In the genomic region with DNA sequence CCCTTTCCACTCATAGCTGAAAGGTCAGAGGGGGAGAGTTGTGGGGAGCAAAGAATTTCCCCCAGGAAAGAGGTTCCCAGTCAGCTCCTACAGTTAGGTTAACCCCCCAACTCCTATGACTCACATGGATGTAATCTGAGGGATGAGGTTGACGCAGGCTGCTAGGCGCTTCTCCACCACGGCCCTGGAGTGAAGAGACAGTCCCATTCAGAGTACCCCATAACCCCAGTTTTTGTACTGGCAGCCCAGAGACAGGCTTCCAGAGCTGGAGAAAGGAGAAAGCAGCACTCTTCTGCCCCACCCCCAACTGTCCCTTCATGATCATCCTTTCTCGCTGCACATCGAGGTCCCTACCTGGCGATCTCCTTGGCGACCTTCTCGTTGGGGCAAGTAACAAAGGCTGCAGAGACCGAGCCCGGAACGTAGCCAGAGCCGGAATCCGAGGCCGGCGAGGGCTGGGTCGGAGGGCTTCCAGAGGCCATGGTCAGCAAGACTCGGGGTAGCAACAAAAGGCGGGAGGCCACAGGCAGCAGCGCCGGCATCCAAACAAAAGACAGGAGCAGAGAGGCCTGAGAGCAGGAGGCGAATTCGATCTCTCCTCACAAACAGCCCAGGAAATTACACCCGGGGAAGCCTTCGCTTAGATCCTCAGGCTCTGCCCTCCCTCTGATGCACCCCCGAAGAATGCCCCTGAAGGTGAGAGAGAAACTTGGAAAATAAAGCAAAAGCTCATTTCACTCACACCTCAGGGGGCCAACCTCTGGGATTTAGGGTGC, we compare ENCODE assay signal across 6 cellular contexts. TPM values are rescaled to one million over a fixed set of nuclear protein-coding genes. Genes with fewer than 3 reads are reported as not detected.
DNase-seq lines count a peak whose midpoint lies in the region; ATAC-seq and TF ChIP-seq lines count a peak whose summit lies in the region.

No MANE protein-coding gene starts in this region.

- H3K4me2 ChIP-seq in H9 (ENCODE audit: insufficient read depth, insufficient read length, low read length): peak overlapping the region; percentile 96

- no peak overlapping the region for H2AFZ ChIP-seq in H9 (ENCODE audit: low read length)

- TF ChIP-seq CTCF in H9 (conservative IDR thresholded peaks at IDR 0.05) (no peak), WI38 (IDR thresholded peaks at IDR 0.05; ENCODE audit: low read depth, low read length) (no peak)

- no peak overlapping the region for H4K91ac ChIP-seq in H9 (ENCODE audit: insufficient read length, low read depth, low read length)

- no CpG with 5 or more reads among the region's 25 CpGs for WGBS in H9 (ENCODE audit: extremely low coverage, insufficient read length, low lambda C conversion rate)

- no peak overlapping the region for H3T11ph ChIP-seq in H9 (ENCODE audit: low read length)

- no peaks in the 10 kb centered on the region for H3K79me1 ChIP-seq in H9 (ENCODE audit: insufficient read depth, low read depth, low read length, poor library complexity, severe bottlenecking)

- H3K9me3 ChIP-seq in H9 (ENCODE audit: control insufficient read depth, low read depth, low read length): no peaks in the 10 kb centered on the region

- H4K8ac ChIP-seq in H9 (replicated peaks; ENCODE audit: insufficient read length, low read depth, low read length): no peak overlapping the region

- H3K14ac ChIP-seq in H9 (ENCODE audit: insufficient read depth, low read length): no peak overlapping the region; the same call in 1 of the 2 replicates

- peaks cover 10% of the 10 kb centered on the region; the same call in 1 of the 2 replicates for H3K79me2 ChIP-seq in H9 (ENCODE audit: insufficient read depth, low read length)

- H3K4me1 ChIP-seq in H9 (ENCODE audit: insufficient read depth, low read length): peaks cover 3% of the 10 kb centered on the region; the same call in 1 of the 2 replicates

- peak overlapping the region; percentile 97 to 100 (median 98) for H3K27ac Mint-ChIP-seq in H9

- H2BK12ac ChIP-seq in H9 (ENCODE audit: insufficient read length, low read depth, low read length): no peak overlapping the region

- H3K23me2 ChIP-seq in H9 (ENCODE audit: insufficient read length, low read depth, low read length, poor library complexity, severe bottlenecking): peaks cover 21% of the 10 kb centered on the region

- H3K4ac ChIP-seq in H9 (ENCODE audit: low read depth, low read length): no peak overlapping the region

- H4K20me1 ChIP-seq in H9 (ENCODE audit: control insufficient read depth, insufficient read depth, insufficient read length): no peaks in the 10 kb centered on the region

- H3K4me3 Mint-ChIP-seq in H9: peak overlapping the region; percentile 97 to 98

- peak overlapping the region; percentile 81 for H3K9ac ChIP-seq in H9 (ENCODE audit: extremely low read depth, insufficient read length, low read length)

- H3K4me1 Mint-ChIP-seq in H9: peaks cover 51 to 63% of the 10 kb centered on the region in 2 experiments

- H3K9me3 Mint-ChIP-seq in H9: no peaks in the 10 kb centered on the region

- DNase-seq in H9 (peak; percentile 37), kidney tubule cell (ENCODE audit: low spot score) (peak; percentile 81), HuH-7 (ENCODE audit: low spot score) (no peak)

- peaks cover 31 to 54% (median 49%) of the 10 kb centered on the region in 3 experiments for H3K36me3 Mint-ChIP-seq in H9 (ENCODE audit: insufficient read depth in 1 of 3, low read depth in 3 of 3)

- H3K4me3 ChIP-seq in WI38 (ENCODE audit: low read depth, low read length): peak overlapping the region; percentile 66

- H3K23ac ChIP-seq in H9 (ENCODE audit: insufficient read length, low read depth, low read length): no peak overlapping the region

- H2BK20ac ChIP-seq in H9 (ENCODE audit: low read depth, low read length, poor library complexity, severe bottlenecking): no peak overlapping the region

- H3K27me3 Mint-ChIP-seq in H9 (ENCODE audit: low read depth): peaks cover 1% of the 10 kb centered on the region

- peak overlapping the region; percentile 6 for H3K18ac ChIP-seq in H9 (ENCODE audit: insufficient read length, low read depth, low read length)

- no peak overlapping the region for H2BK15ac ChIP-seq in H9 (ENCODE audit: low read depth, low read length)

- H2BK5ac ChIP-seq in H9 (ENCODE audit: insufficient read length, low read length): no peak overlapping the region

- no peaks in the 10 kb centered on the region for H3K27me3 ChIP-seq in H9 (ENCODE audit: insufficient read depth, low read length)

- no peak overlapping the region for H4K5ac ChIP-seq in H9 (ENCODE audit: insufficient read length, low read depth, low read length)

- H2BK120ac ChIP-seq in H9 (ENCODE audit: low read depth, low read length, poor library complexity, severe bottlenecking): no peak overlapping the region

- ATAC-seq in HG03025 (IDR thresholded peaks at IDR 0.05; ENCODE audit: low FRiP score, unreplicated experiment): no peak
- ATAC-seq in activated CD4-positive, CD25-positive, alpha-beta regulatory T cell treated with anti-CD3 and anti-CD28 coated beads, Interleukin-2, amount 50 U/mL, for 24 hours: no peak

- peak overlapping the region; percentile 6 for H3K27ac ChIP-seq in H9 (ENCODE audit: insufficient read length, low read depth, low read length)

- H2AK5ac ChIP-seq in H9 (ENCODE audit: insufficient read length, low read length): no peak overlapping the region

- H3K56ac ChIP-seq in H9 (ENCODE audit: insufficient read length, low read depth, low read length): no peak overlapping the region

RNA-seq across cellular contexts. Expression of gene CUTA, which starts 0.6 kb away (rescaled TPM):
- total RNA-seq in H9 (2021): 257 and 264 TPM in 2 replicates

RNA-seq across cellular contexts. Expression of gene SYNGAP1, which starts 2.5 kb away (rescaled TPM):
- 111 and 121 TPM in 2 replicates for total RNA-seq in H9 (2021)

RNA-seq across cellular contexts. Expression of gene PHF1, which starts 6.5 kb away (rescaled TPM):
- 49.8 and 56.8 TPM in 2 replicates for total RNA-seq in H9 (2021)

RNA-seq across cellular contexts. Expression of gene KIFC1, which starts 25.7 kb away (rescaled TPM):
- total RNA-seq in H9 (2021): 73.1 and 73.8 TPM in 2 replicates

RNA-seq across cellular contexts. Expression of gene ZBTB9, which starts 37.1 kb away (rescaled TPM):
- total RNA-seq in H9 (2021): 48.1 and 53.1 TPM in 2 replicates
